In genomic region chr7:158463317-158463716, GRCh38 we compare ENCODE assay signal across 19 cellular contexts.
A peak's percentile ranks its signal among the peaks of the same experiment; 100 is the strongest.
DNase-seq lines count a peak whose midpoint lies in the region; ATAC-seq, FAIRE-seq and TF ChIP-seq lines count a peak whose summit lies in the region.
"Had no signal": no experiment of that assay in that cellular context is flagged by ENCODE, and none has a peak within 500 bp of the region (broad histone marks: within the 10 kb centered on the region; RNA-seq: fewer than 3 reads in every experiment).

No MANE protein-coding gene starts in this region.

- no peak overlapping the region for H3K23ac ChIP-seq in H1 (ENCODE audit: insufficient read length)

- no peaks in the 10 kb centered on the region for H3K9me3 ChIP-seq in HEK293 (ENCODE audit: control insufficient read depth, insufficient read depth, low read depth, low read length)
- H3K9me3 ChIP-seq in H1 (ENCODE audit: insufficient read depth in 2 of 2, low read depth in 1 of 2, low read length in 1 of 2) = 0 out of 4 replicates have a peak, but pooled peaks cover 0 to 3% of the 10 kb centered on the region in 2 experiments

- H3K79me1 ChIP-seq in H1 (ENCODE audit: low read depth, low read length) = no peaks in the 10 kb centered on the region

- FAIRE-seq in HTR-8/SVneo (lab: Jason Lieb, UNC) (peak; percentile 58), H1 (lab: Jason Lieb, UNC) (no peak), urothelium cell line (lab: Jason Lieb, UNC) (peak; percentile 84), H54 (lab: Jason Lieb, UNC) (no peak)
- FAIRE-seq: G401.6, GM18507 had no signal

- no peak overlapping the region for H3K27ac ChIP-seq in HEK293 (ENCODE audit: extremely low read depth, low read depth, low read length)
- no peak overlapping the region for H3K27ac ChIP-seq in H1 (ENCODE audit: low read depth, low read length)

- no peaks in the 10 kb centered on the region for H3K79me2 ChIP-seq in H1 (ENCODE audit: control insufficient read depth in 1 of 2, insufficient read depth in 2 of 2, low read length in 2 of 2)

- no peak overlapping the region for H2BK12ac ChIP-seq in H1 (ENCODE audit: low read depth, low read length)

- TF ChIP-seq POLR2A in H1 (IDR thresholded peaks at IDR 0.05; ENCODE audit: control extremely low read depth in 1 of 2, low read depth in 2 of 2, low read length in 2 of 2) (no peak), H54 (IDR thresholded peaks at IDR 0.05; ENCODE audit: low read depth, low read length) (no peak)

- no peak for TF ChIP-seq EP300 in H1 (IDR thresholded peaks at IDR 0.05; ENCODE audit: borderline replicate concordance in 1 of 2, low read depth in 2 of 2, low read length in 2 of 2)

- no peak overlapping the region for H4K8ac ChIP-seq in H1 (ENCODE audit: extremely low read depth, insufficient read depth, low read length)

- no peaks in the 10 kb centered on the region; a peak in 1 of 7 replicates for H3K27me3 ChIP-seq in H1 (replicated peaks in 1 of 4; ENCODE audit: control insufficient read depth in 3 of 4, extremely low read depth in 1 of 4, insufficient read depth in 3 of 4, low read length in 3 of 4)

- no peak for ATAC-seq in stimulated activated naive B cell treated with anti-CD40 and anti-IgM and Interleukin-4, amounts not matched to agents 10 μg/mL and 1 μg/mL and 100 μg/mL, for 72 hours (replicated peaks)
- no peak for ATAC-seq in activated naive CD8-positive, alpha-beta T cell treated with anti-CD3 and anti-CD28 coated beads, Interleukin-2, amount 50 U/mL, for 24 hours
- ATAC-seq: GM23338 had no signal

- H3K4me2 ChIP-seq in H1 (ENCODE audit: insufficient read depth in 1 of 2, low read depth in 2 of 2, low read length in 2 of 2) = no peak overlapping the region
- H3K4me2 ChIP-seq: GM23338 had no signal

- H2AFZ ChIP-seq in H1 (ENCODE audit: low read length) = no peak overlapping the region
- H2AFZ ChIP-seq: GM23338 had no signal

- 91 to 100% methylated on average over 2 to 4 of the region's 4 CpGs for WGBS in H1 (ENCODE audit: extremely low coverage in 1 of 2, insufficient coverage in 1 of 2, insufficient read length in 1 of 2, insufficient replicate concordance in 2 of 2, low coverage in 1 of 2, low lambda C conversion rate in 2 of 2, missing lambda C conversion rate in 1 of 2), 2 experiments

- no peak overlapping the region for H3K56ac ChIP-seq in H1 (replicated peaks; ENCODE audit: insufficient read length, low read depth, low read length)

- no peaks in the 10 kb centered on the region for H3K4me1 ChIP-seq in HEK293 (ENCODE audit: control insufficient read depth, insufficient read depth, low read length)
- H3K4me1 ChIP-seq in H1 (replicated peaks in 1 of 4; ENCODE audit: control insufficient read depth in 3 of 4, insufficient read depth in 4 of 4, low read length in 3 of 4) = peaks cover 0 to 7% (median 4%) of the 10 kb centered on the region in 4 experiments; a peak in 5 of 7 replicates

- CTCF ChIA-PET in HEK293 (lab: Yijun Ruan, JAX) = no interaction called here
- CTCF ChIA-PET in H1 (lab: Charles Lee; ENCODE audit: partially characterized antibody) = no interaction called here

- H3K27ac Mint-ChIP-seq in stimulated activated naive B cell treated with anti-CD40 and anti-IgM and Interleukin-4, amounts not matched to agents 10 μg/mL and 1 μg/mL and 100 μg/mL, for 72 hours = no peak overlapping the region
- H3K27ac Mint-ChIP-seq in activated naive CD8-positive, alpha-beta T cell treated with anti-CD3 and anti-CD28 coated beads, Interleukin-2, amount 50 U/mL, for 24 hours = no peak overlapping the region
- H3K27ac Mint-ChIP-seq: CD4-positive, alpha-beta memory T cell; GM23338; HFFc6 had no signal

- no peak for TF ChIP-seq RAD21 in H1 (IDR thresholded peaks at IDR 0.05 in 1 of 2, conservative IDR thresholded peaks at IDR 0.05 in 1 of 2; ENCODE audit: low read depth in 2 of 2, low read length in 2 of 2)

- H2BK20ac ChIP-seq in H1 (ENCODE audit: low read length) = no peak overlapping the region

- H2BK120ac ChIP-seq in H1 (replicated peaks; ENCODE audit: low read depth, low read length) = no peak overlapping the region

- peaks cover 0 to 4% of the 10 kb centered on the region in 2 experiments for H4K20me1 ChIP-seq in H1 (replicated peaks in 1 of 2; ENCODE audit: control insufficient read depth in 1 of 2, insufficient read depth in 2 of 2, low read length in 2 of 2)

- H4K5ac ChIP-seq in H1 (ENCODE audit: insufficient read length, low read depth, low read length) = no peak overlapping the region

- peaks cover 13 to 15% of the 10 kb centered on the region in 2 donors for H3K9me3 Mint-ChIP-seq in stimulated activated naive B cell treated with anti-CD40 and anti-IgM and Interleukin-4, amounts not matched to agents 10 μg/mL and 1 μg/mL and 100 μg/mL, for 72 hours
- peaks cover 21% of the 10 kb centered on the region for H3K9me3 Mint-ChIP-seq in activated naive CD8-positive, alpha-beta T cell treated with anti-CD3 and anti-CD28 coated beads, Interleukin-2, amount 50 U/mL, for 24 hours

- H4K91ac ChIP-seq in H1 (replicated peaks; ENCODE audit: insufficient read length, low read length) = no peak overlapping the region

- peaks cover 6% of the 10 kb centered on the region; the same call in 1 of the 2 replicates for H3K23me2 ChIP-seq in H1 (ENCODE audit: low read depth, low read length)

- DNase-seq in HTR-8/SVneo (ENCODE audit: insufficient read length, low spot score) (no peak), H1 (ENCODE audit: low read depth in 1 of 2, low spot score in 2 of 2) (no peak), urothelium cell line (ENCODE audit: low spot score) (no peak), H54 (ENCODE audit: insufficient read length, low spot score) (no peak)
- DNase-seq in stimulated activated naive B cell treated with anti-CD40 and anti-IgM and Interleukin-4, amounts not matched to agents 10 μg/mL and 1 μg/mL and 100 μg/mL, for 72 hours = no peak
- no peak for DNase-seq in activated naive CD8-positive, alpha-beta T cell treated with anti-CD3 and anti-CD28 coated beads, Interleukin-2, amount 50 U/mL, for 24 hours
- DNase-seq: C1 segment of cervical spinal cord; Calu3; CD4-positive, alpha-beta memory T cell; COR-L47; DMS53; DMS79 treated with DMSO at 0.1 percent for 48 hours; H7; HCEC 1CT; HFFc6 had no signal

- no peaks in the 10 kb centered on the region for H3K36me3 ChIP-seq in HEK293 (ENCODE audit: control insufficient read depth in 2 of 2, insufficient read depth in 1 of 2, low read length in 2 of 2)
- H3K36me3 ChIP-seq in H1 (ENCODE audit: control insufficient read depth in 2 of 4, insufficient read depth in 4 of 4, low read length in 3 of 4) = no peaks in the 10 kb centered on the region

- no peak overlapping the region for H3K9ac ChIP-seq in H1 (replicated peaks in 1 of 4; ENCODE audit: extremely low read depth in 1 of 4, low read depth in 3 of 4, low read length in 3 of 4)

- H2BK5ac ChIP-seq in H1 (ENCODE audit: low read depth, low read length) = no peak overlapping the region

- no peak overlapping the region for H3K4ac ChIP-seq in H1 (replicated peaks; ENCODE audit: insufficient read length, low read depth, low read length)

- H3K18ac ChIP-seq in H1 (ENCODE audit: extremely low read depth, low read length) = no peak overlapping the region

- H2BK15ac ChIP-seq in H1 (ENCODE audit: low read length) = no peak overlapping the region

- no peak overlapping the region for H3K14ac ChIP-seq in H1 (ENCODE audit: insufficient read length)

- H3K4me1 Mint-ChIP-seq in stimulated activated naive B cell treated with anti-CD40 and anti-IgM and Interleukin-4, amounts not matched to agents 10 μg/mL and 1 μg/mL and 100 μg/mL, for 72 hours = no peaks in the 10 kb centered on the region
- no peaks in the 10 kb centered on the region for H3K4me1 Mint-ChIP-seq in activated naive CD8-positive, alpha-beta T cell treated with anti-CD3 and anti-CD28 coated beads, Interleukin-2, amount 50 U/mL, for 24 hours

- H3K36me3 Mint-ChIP-seq in stimulated activated naive B cell treated with anti-CD40 and anti-IgM and Interleukin-4, amounts not matched to agents 10 μg/mL and 1 μg/mL and 100 μg/mL, for 72 hours = no peaks in the 10 kb centered on the region
- no peaks in the 10 kb centered on the region for H3K36me3 Mint-ChIP-seq in activated naive CD8-positive, alpha-beta T cell treated with anti-CD3 and anti-CD28 coated beads, Interleukin-2, amount 50 U/mL, for 24 hours (ENCODE audit: low read depth)
- H3K36me3 Mint-ChIP-seq: CD4-positive, alpha-beta memory T cell had no signal

- H3K27me3 Mint-ChIP-seq in stimulated activated naive B cell treated with anti-CD40 and anti-IgM and Interleukin-4, amounts not matched to agents 10 μg/mL and 1 μg/mL and 100 μg/mL, for 72 hours = no peaks in the 10 kb centered on the region
- H3K27me3 Mint-ChIP-seq in activated naive CD8-positive, alpha-beta T cell treated with anti-CD3 and anti-CD28 coated beads, Interleukin-2, amount 50 U/mL, for 24 hours = no peaks in the 10 kb centered on the region

- H3K4me3 Mint-ChIP-seq in stimulated activated naive B cell treated with anti-CD40 and anti-IgM and Interleukin-4, amounts not matched to agents 10 μg/mL and 1 μg/mL and 100 μg/mL, for 72 hours = no peak overlapping the region
- no peak overlapping the region for H3K4me3 Mint-ChIP-seq in activated naive CD8-positive, alpha-beta T cell treated with anti-CD3 and anti-CD28 coated beads, Interleukin-2, amount 50 U/mL, for 24 hours
- H3K4me3 Mint-ChIP-seq: CD4-positive, alpha-beta memory T cell; GM23338; HFFc6 had no signal

- peak overlapping the region; percentile 96; the same call in 1 of the 2 replicates for H2AK5ac ChIP-seq in H1 (ENCODE audit: low read depth, low read length)

- POLR2A ChIA-PET in HEK293 (lab: Yijun Ruan, JAX) (no interaction called here), H1 (lab: Charles Lee; ENCODE audit: partially characterized antibody) (no interaction called here)

- H3K4me3 ChIP-seq in HEK293 (ENCODE audit: low read depth, low read length) (no peak overlapping the region), H1 (ENCODE audit: extremely low read depth in 1 of 4, insufficient read depth in 2 of 4, low read depth in 3 of 4, low read length in 4 of 4) (no peak overlapping the region)
- H3K4me3 ChIP-seq: GM23338 had no signal

- TF ChIP-seq CTCF in HEK293 (tag by site-specific recombination; IDR thresholded peaks at IDR 0.05) (no peak), H1 (IDR thresholded peaks at IDR 0.05; ENCODE audit: control extremely low read depth in 1 of 3, insufficient read depth in 1 of 3, low read depth in 1 of 3, low read length in 3 of 3) (no peak)

TF ChIP-seq in HEK293, 187 proteins besides CTCF, POLR2A, EP300 and RAD21 (continues in another document):
- TF ChIP-seq SALL2 (tag by site-specific recombination; IDR thresholded peaks at IDR 0.05; ENCODE audit: borderline replicate concordance) = peak; percentile 52; the same call in 1 of the 2 replicates

TF ChIP-seq in H1, 55 proteins besides CTCF, POLR2A, EP300 and RAD21 (continues in another document):
- TF ChIP-seq KDM5A (IDR thresholded peaks at IDR 0.05; ENCODE audit: low read length) (no peak), EZH2 (IDR thresholded peaks at IDR 0.05; ENCODE audit: low read depth, low read length, severe bottlenecking) (no peak), GABPA (IDR thresholded peaks at IDR 0.05; ENCODE audit: borderline replicate concordance, insufficient read depth, low read length) (no peak), TBP (IDR thresholded peaks at IDR 0.05; ENCODE audit: low read depth, low read length) (no peak), FOSL1 (IDR thresholded peaks at IDR 0.05; ENCODE audit: insufficient read depth, low read depth, low read length) (no peak), SP4 (IDR thresholded peaks at IDR 0.05; ENCODE audit: low read length) (no peak)

Comparison
In these comparisons a context has a peak if more than half of its experiments do, and no peak if none do; other contexts are left out.
1. Of the 6 proteins assayed by ChIP-seq in both HEK293 and H1: peak only in HEK293: ATF2; only in H1: none; in both: none; in neither: 5.